In genomic region chr6:113857565-113858066, GRCh38 we compare ENCODE assay signal across 8 cellular contexts. TPM values are rescaled to one million over a fixed set of nuclear protein-coding genes. Genes with fewer than 3 reads are reported as not detected.
A peak's percentile ranks its signal among the peaks of the same experiment; 100 is the strongest.
DNase-seq lines count a peak whose midpoint lies in the region; ATAC-seq and TF ChIP-seq lines count a peak whose summit lies in the region.

No MANE protein-coding gene starts in this region.

- H3K4me3 ChIP-seq in ectodermal cell (ENCODE audit: insufficient read depth, low read depth, low read length) (peak overlapping the region; percentile 99), mucosa of descending colon (peak overlapping the region; percentile 75)

- intact Hi-C loops in mucosa of descending colon (cut with DNase I, micrococcal nuclease) = loop anchor here in 1 of 2 donors (5.0 to 10.0 kb wide), 2 partner anchors 293 to 445 kb away; no protein-coding TSS in a partner anchor

- no peaks in the 10 kb centered on the region for H3K9me3 ChIP-seq in ectodermal cell (ENCODE audit: control insufficient read depth, low read length)
- H3K9me3 ChIP-seq in mucosa of descending colon = no peaks in the 10 kb centered on the region

- TF ChIP-seq CTCF in mucosa of descending colon (IDR thresholded peaks at IDR 0.05) = no peak

- peak; percentile 71 for DNase-seq in DMS53 (lab: John Stamatoyannopoulos, UW)
- no peak for DNase-seq in DMS53 treated with DMSO at 0.1 percent for 48 hours (lab: John Stamatoyannopoulos, UW; ENCODE audit: unreplicated experiment)
- DNase-seq in NCI-H2029 treated with DMSO at 0.1 percent for 48 hours (lab: John Stamatoyannopoulos, UW) = peak; percentile 90
- DNase-seq in mucosa of descending colon = peak; percentile 24 to 58 (median 51)
- no peak for DNase-seq in GOT3 (lab: John Stamatoyannopoulos, UW)
- no peak for DNase-seq in activated CD4-positive, alpha-beta T cell treated with anti-CD3 and anti-CD28 coated beads, Interleukin-2, amount 50 U/mL, for 4 hours
- no peak for DNase-seq in A172 (ENCODE audit: low spot score)

- WGBS in ectodermal cell, 2 experiments = 0% methylated on average over 23 to 24 of the region's 25 CpGs

- H3K27me3 ChIP-seq in ectodermal cell (ENCODE audit: control insufficient read depth, insufficient read depth, low read length, poor library complexity, severe bottlenecking) = peaks cover 7% of the 10 kb centered on the region

- peak overlapping the region; percentile 98 for H3K27ac ChIP-seq in ectodermal cell (ENCODE audit: insufficient read depth, low read depth, low read length, poor library complexity, severe bottlenecking)

- H3K4me1 ChIP-seq in ectodermal cell (ENCODE audit: control insufficient read depth, insufficient read depth, low read length) (no peaks in the 10 kb centered on the region), mucosa of descending colon (ENCODE audit: low read depth) (peaks cover 21% of the 10 kb centered on the region)

- no peak for ATAC-seq in mucosa of descending colon

- no peaks in the 10 kb centered on the region for H3K36me3 ChIP-seq in ectodermal cell (ENCODE audit: control insufficient read depth, insufficient read depth, low read length)
- no peaks in the 10 kb centered on the region for H3K36me3 ChIP-seq in mucosa of descending colon (ENCODE audit: low read depth)

RNA-seq across cellular contexts. Expression of gene MARCKS, which starts 0.5 kb away (rescaled TPM):
- polyA plus RNA-seq in ectodermal cell (2013, experiment 1 of 4) = 205 TPM
- 199 TPM for polyA plus RNA-seq in ectodermal cell (2013, experiment 2 of 4)
- polyA plus RNA-seq in ectodermal cell (2013, experiment 3 of 4) = 147 TPM
- 156 TPM for polyA plus RNA-seq in ectodermal cell (2013, experiment 4 of 4)
- 100 to 1,000 TPM; 131 to 245 (median 136) TPM for total RNA-seq in mucosa of descending colon
- total RNA-seq in A172 (2014; rRNA removed; shearing (Covaris generic)) = 108 and 150 TPM in 2 replicates

Comparison
In these comparisons a context has a peak if more than half of its experiments do, and no peak if none do; other contexts are left out.
1. DNase-seq: peak in DMS53 (single experiment), NCI-H2029 treated with DMSO at 0.1 percent for 48 hours (single experiment) and mucosa of descending colon (3 of 3); none in DMS53 treated with DMSO at 0.1 percent for 48 hours (single experiment), GOT3 (single experiment), activated CD4-positive, alpha-beta T cell treated with anti-CD3 and anti-CD28 coated beads, Interleukin-2, amount 50 U/mL, for 4 hours (0 of 2) and A172 (single experiment).